13 cellular contexts compared by ENCODE assay signal in genomic region chr5:1747079-1747802, GRCh38.
"Had no signal": no experiment of that assay in that cellular context is flagged by ENCODE, and none has a peak within 500 bp of the region (broad histone marks: within the 10 kb centered on the region; RNA-seq: fewer than 3 reads in every experiment).

No MANE protein-coding gene starts in this region.

- H3K27ac ChIP-seq: ascending aorta, dorsolateral prefrontal cortex, foreskin keratinocyte, heart right ventricle, right atrium auricular region, upper lobe of right lung had no signal

- H3K27ac Mint-ChIP-seq: activated naive CD8-positive, alpha-beta T cell treated with anti-CD3 and anti-CD28 coated beads, Interleukin-2, amount 50 U/mL, for 24 hours; activated T-cell treated with anti-CD3 and anti-CD28 coated beads, Interleukin-2, amount 50 U/mL, for 72 hours; mesothelial cell of epicardium; stimulated activated naive B cell treated with anti-CD40 and anti-IgM and Interleukin-4, amounts not matched to agents 10 μg/mL and 1 μg/mL and 100 μg/mL, for 72 hours; T-helper 17 cell had no signal

- H3K9me3 ChIP-seq: ascending aorta, upper lobe of right lung had no signal

- DNase-seq: activated CD4-positive, alpha-beta T cell treated with anti-CD3 and anti-CD28 coated beads, Interleukin-2, amount 50 U/mL, for 48 hours; activated naive CD8-positive, alpha-beta T cell treated with anti-CD3 and anti-CD28 coated beads, Interleukin-2, amount 50 U/mL, for 24 hours; activated T-cell treated with anti-CD3 and anti-CD28 coated beads, Interleukin-2, amount 50 U/mL, for 72 hours; foreskin keratinocyte; heart right ventricle; stimulated activated naive B cell treated with anti-CD40 and anti-IgM and Interleukin-4, amounts not matched to agents 10 μg/mL and 1 μg/mL and 100 μg/mL, for 72 hours had no signal

- H3K4me1 Mint-ChIP-seq: activated naive CD8-positive, alpha-beta T cell treated with anti-CD3 and anti-CD28 coated beads, Interleukin-2, amount 50 U/mL, for 24 hours; stimulated activated naive B cell treated with anti-CD40 and anti-IgM and Interleukin-4, amounts not matched to agents 10 μg/mL and 1 μg/mL and 100 μg/mL, for 72 hours; T-helper 17 cell had no signal

- H3K4me3 ChIP-seq: ascending aorta, dorsolateral prefrontal cortex, heart right ventricle, right atrium auricular region, smooth muscle cell, upper lobe of right lung had no signal

- ATAC-seq: activated naive CD8-positive, alpha-beta T cell treated with anti-CD3 and anti-CD28 coated beads, Interleukin-2, amount 50 U/mL, for 24 hours; activated T-cell treated with anti-CD3 and anti-CD28 coated beads, Interleukin-2, amount 50 U/mL, for 72 hours; foreskin keratinocyte; heart right ventricle; stimulated activated naive B cell treated with anti-CD40 and anti-IgM and Interleukin-4, amounts not matched to agents 10 μg/mL and 1 μg/mL and 100 μg/mL, for 72 hours; T-helper 17 cell; upper lobe of right lung had no signal

- H3K36me3 ChIP-seq: ascending aorta, heart right ventricle, right atrium auricular region, upper lobe of right lung had no signal

- H3K4me3 Mint-ChIP-seq: activated naive CD8-positive, alpha-beta T cell treated with anti-CD3 and anti-CD28 coated beads, Interleukin-2, amount 50 U/mL, for 24 hours; activated T-cell treated with anti-CD3 and anti-CD28 coated beads, Interleukin-2, amount 50 U/mL, for 72 hours; mesothelial cell of epicardium; stimulated activated naive B cell treated with anti-CD40 and anti-IgM and Interleukin-4, amounts not matched to agents 10 μg/mL and 1 μg/mL and 100 μg/mL, for 72 hours; T-helper 17 cell had no signal

- H3K4me1 ChIP-seq: ascending aorta, foreskin keratinocyte, heart right ventricle, right atrium auricular region, upper lobe of right lung had no signal

- H3K27me3 ChIP-seq: ascending aorta, foreskin keratinocyte, right atrium auricular region, upper lobe of right lung had no signal
